In genomic region chr4:81039351-81040174, GRCh38 we compare ENCODE assay signal across 12 cellular contexts. TPM values are rescaled to one million over a fixed set of nuclear protein-coding genes. Genes with fewer than 3 reads are reported as not detected.
DNase-seq lines count a peak whose midpoint lies in the region; ATAC-seq and TF ChIP-seq lines count a peak whose summit lies in the region.
"Had no signal": no experiment of that assay in that cellular context is flagged by ENCODE, and none has a peak within 500 bp of the region (broad histone marks: within the 10 kb centered on the region; RNA-seq: fewer than 3 reads in every experiment).

No MANE protein-coding gene starts in this region.

- no peak overlapping the region for H3K27ac Mint-ChIP-seq in Calu3 (ENCODE audit: unreplicated experiment)
- H3K27ac Mint-ChIP-seq: activated CD4-positive, alpha-beta memory T cell treated with anti-CD3 and anti-CD28 coated beads, Interleukin-2, amount 10 ng/mL, durations not matched to agents 7 days and 5 days; activated T-helper 2 cell treated with anti-CD3 and anti-CD28 coated beads, Interferon-gamma antibody, Interleukin-2, Interleukin-4, amounts not matched to agents 10 μg/mL and 5 μg/mL and 100 μg/mL, durations not matched to agents 14 hours and 24 hours and 36 hours had no signal

- H3K36me3 Mint-ChIP-seq in Calu3 (ENCODE audit: insufficient read depth, unreplicated experiment): no peaks in the 10 kb centered on the region

- no peak for TF ChIP-seq POLR2A in body of pancreas (IDR thresholded peaks at IDR 0.05)

- CTCF ChIA-PET in Calu3 (lab: Charles Lee) (interaction anchor here (0.7 to 2.0 kb wide), 9 partner anchors 9 to 678 kb away, joined by 3 to 26 read pairs (median 6); partner anchors contain the start of gene BMP3), PC-3 (lab: Charles Lee) (interaction anchor here (0.6 to 1.9 kb wide), 7 partner anchors 9 to 677 kb away, joined by 3 to 10 read pairs (median 4); partner anchors contain the start of gene BMP3)

- peaks cover 18% of the 10 kb centered on the region for H3K4me1 Mint-ChIP-seq in Calu3 (ENCODE audit: low read depth, unreplicated experiment)
- H3K4me1 Mint-ChIP-seq: activated CD4-positive, alpha-beta memory T cell treated with anti-CD3 and anti-CD28 coated beads, Interleukin-2, amount 10 ng/mL, durations not matched to agents 7 days and 5 days had no signal

- H3K4me3 Mint-ChIP-seq in Calu3 (ENCODE audit: low read depth, unreplicated experiment): no peak overlapping the region
- H3K4me3 Mint-ChIP-seq: activated CD4-positive, alpha-beta memory T cell treated with anti-CD3 and anti-CD28 coated beads, Interleukin-2, amount 10 ng/mL, durations not matched to agents 7 days and 5 days had no signal

- H2AFZ ChIP-seq in GM23248: no peak overlapping the region
- H2AFZ ChIP-seq in PC-3 (ENCODE audit: low read length): no peak overlapping the region

- no peaks in the 10 kb centered on the region for H3K9me3 Mint-ChIP-seq in Calu3 (ENCODE audit: low read depth, unreplicated experiment)
- H3K9me3 Mint-ChIP-seq: activated CD4-positive, alpha-beta memory T cell treated with anti-CD3 and anti-CD28 coated beads, Interleukin-2, amount 10 ng/mL, durations not matched to agents 7 days and 5 days; activated T-helper 2 cell treated with anti-CD3 and anti-CD28 coated beads, Interferon-gamma antibody, Interleukin-2, Interleukin-4, amounts not matched to agents 10 μg/mL and 5 μg/mL and 100 μg/mL, durations not matched to agents 14 hours and 24 hours and 36 hours had no signal

- H3K9me2 ChIP-seq in GM23248 (ENCODE audit: insufficient read depth) (no peaks in the 10 kb centered on the region), PC-3 (replicated peaks; ENCODE audit: low read length) (no peaks in the 10 kb centered on the region)

- H3K27me3 ChIP-seq in GM23248 (replicated peaks; ENCODE audit: insufficient read depth): peaks cover 5% of the 10 kb centered on the region; the same call in 1 of the 2 replicates
- H3K27me3 ChIP-seq in PC-3 (ENCODE audit: low read length): no peaks in the 10 kb centered on the region
- no peaks in the 10 kb centered on the region for H3K27me3 ChIP-seq in body of pancreas

- no peak overlapping the region for H3K4me3 ChIP-seq in GM23248
- H3K4me3 ChIP-seq in PC-3 (ENCODE audit: low read length): no peak overlapping the region
- no peak overlapping the region for H3K4me3 ChIP-seq in body of pancreas

- H3K4me1 ChIP-seq in GM23248 (ENCODE audit: insufficient read depth): peaks cover 5% of the 10 kb centered on the region; the same call in 1 of the 2 replicates
- H3K4me1 ChIP-seq in PC-3 (ENCODE audit: insufficient read depth, low read length): peaks cover 14% of the 10 kb centered on the region
- no peaks in the 10 kb centered on the region for H3K4me1 ChIP-seq in body of pancreas

- 56 to 59% methylated on average over 5 of the region's 5 CpGs for WGBS in GM23248 (ENCODE audit: low coverage in 1 of 2, low lambda C conversion rate in 2 of 2, missing lambda C conversion rate in 2 of 2), 2 experiments
- WGBS in body of pancreas, 2 donors: 27 to 32% methylated on average over 5 of the region's 5 CpGs

- ATAC-seq in PC-3: peak; percentile 81
- ATAC-seq in Right ventricle myocardium inferior: no peak
- ATAC-seq in body of pancreas: no peak

- H3K79me2 ChIP-seq in GM23248 (ENCODE audit: insufficient read depth) (no peaks in the 10 kb centered on the region), PC-3 (ENCODE audit: low read length) (no peaks in the 10 kb centered on the region)

- no peak overlapping the region for H3K4me2 ChIP-seq in GM23248 (ENCODE audit: unreplicated experiment)
- H3K4me2 ChIP-seq in PC-3 (ENCODE audit: low read length): peak overlapping the region; percentile 44

- H3K27me3 Mint-ChIP-seq in Calu3 (ENCODE audit: unreplicated experiment): no peaks in the 10 kb centered on the region

- TF ChIP-seq CTCF in Calu3 (IDR thresholded peaks at IDR 0.05; ENCODE audit: unreplicated experiment) (no peak), PC-3 (conservative IDR thresholded peaks at IDR 0.05; ENCODE audit: low read depth, low read length) (no peak), body of pancreas (IDR thresholded peaks at IDR 0.05) (no peak)

- peak; percentile 43 for DNase-seq in Calu3
- peak; percentile 17 for DNase-seq in GM23248
- DNase-seq in PC-3: peak; percentile 47
- peak; percentile 50 for DNase-seq in kidney tubule cell (ENCODE audit: low spot score)
- no peak for DNase-seq in SHP77 (lab: John Stamatoyannopoulos, UW)
- DNase-seq in effector CD4-positive, alpha-beta T cell: no peak
- no peak for DNase-seq in Right ventricle myocardium inferior (ENCODE audit: missing footprints)
- DNase-seq in body of pancreas: no peak
- DNase-seq: activated CD4-positive, alpha-beta memory T cell treated with anti-CD3 and anti-CD28 coated beads, Interleukin-2, amount 10 ng/mL, durations not matched to agents 7 days and 5 days had no signal

- BruUV-seq in Calu3 (replicated peaks; lab: Mats Ljungman, UMichigan): no TSS peak
- BruUV-seq in PC-3 (replicated peaks; lab: Mats Ljungman, UMichigan): no TSS peak

- H3F3A ChIP-seq in GM23248 (ENCODE audit: insufficient read depth): no peaks in the 10 kb centered on the region
- no peaks in the 10 kb centered on the region for H3F3A ChIP-seq in PC-3 (ENCODE audit: low read length, unreplicated experiment)

- H4K20me1 ChIP-seq in GM23248 (ENCODE audit: insufficient read depth) (no peaks in the 10 kb centered on the region), PC-3 (ENCODE audit: low read length) (no peaks in the 10 kb centered on the region)

- no peaks in the 10 kb centered on the region for H3K9me3 ChIP-seq in GM23248 (ENCODE audit: low read depth)
- H3K9me3 ChIP-seq in PC-3 (ENCODE audit: low read length): no peaks in the 10 kb centered on the region
- no peaks in the 10 kb centered on the region for H3K9me3 ChIP-seq in body of pancreas

- H3K27ac ChIP-seq in GM23248: no peak overlapping the region
- H3K27ac ChIP-seq in PC-3 (ENCODE audit: low read length): no peak overlapping the region
- no peak overlapping the region for H3K27ac ChIP-seq in body of pancreas

- in situ Hi-C loops in GM23248 (cut with MboI): loop anchor here (10.0 kb wide), 1 partner anchor 675 kb away; no protein-coding TSS in a partner anchor

- no peaks in the 10 kb centered on the region for H3K36me3 ChIP-seq in GM23248 (ENCODE audit: low read depth)
- no peaks in the 10 kb centered on the region; the same call in 1 of the 2 replicates for H3K36me3 ChIP-seq in PC-3 (ENCODE audit: low read depth, low read length)
- no peaks in the 10 kb centered on the region for H3K36me3 ChIP-seq in body of pancreas (replicated peaks in 1 of 2; ENCODE audit: insufficient read depth in 1 of 2, low read depth in 2 of 2)

- intact Hi-C loops in Calu3 (cut with micrococcal nuclease; ENCODE audit: unreplicated experiment): loop anchor here (1.0 to 5.0 kb wide), 5 partner anchors 47 to 677 kb away; no protein-coding TSS in a partner anchor
- intact Hi-C loops in PC-3 (cut with micrococcal nuclease): loop anchor here (1.0 to 5.0 kb wide), 5 partner anchors 51 to 677 kb away; no protein-coding TSS in a partner anchor
- intact Hi-C loops in Right ventricle myocardium inferior (cut with DNase I): loop anchor here (5.0 kb wide), 1 partner anchor 672 kb away; no protein-coding TSS in a partner anchor
- intact Hi-C loops in body of pancreas (cut with DNase I): no loop called here

- H3K9ac ChIP-seq in GM23248 (no peak overlapping the region), PC-3 (ENCODE audit: low read length) (no peak overlapping the region)

- POLR2A ChIA-PET in PC-3 (lab: Charles Lee; ENCODE audit: unreplicated experiment): interaction anchor here (0.6 to 0.7 kb wide), 4 partner anchors 9 to 677 kb away, joined by 3 to 5 read pairs (median 4); partner anchors contain the start of gene BMP3

RNA-seq across cellular contexts. Expression of gene BMP3, which starts 9.1 kb away (rescaled TPM):
- total RNA-seq in Calu3 (2022): 0.10 and 0.17 TPM in 2 replicates
- under 0.01 and 0.11 TPM in 2 replicates for total RNA-seq in GM23248 (2014; rRNA removed; shearing (Covaris generic))
- not detected in 2 replicates for polyA plus RNA-seq in GM23248 (2016; fragmentation: Nextera tagmentation; extraction: Ambion mirVana)
- total RNA-seq in PC-3 (2014; rRNA removed): 1.5 and 1.8 TPM in 2 replicates
- total RNA-seq in Right ventricle myocardium inferior: not detected
- total RNA-seq in body of pancreas: under 1 TPM in 1 of 2 donors, not detected in 1; 0.26 TPM
- total RNA-seq: activated CD4-positive, alpha-beta memory T cell treated with anti-CD3 and anti-CD28 coated beads, Interleukin-2, amount 10 ng/mL, durations not matched to agents 7 days and 5 days; activated T-helper 2 cell treated with anti-CD3 and anti-CD28 coated beads, Interferon-gamma antibody, Interleukin-2, Interleukin-4, amounts not matched to agents 10 μg/mL and 5 μg/mL and 100 μg/mL, durations not matched to agents 14 hours and 24 hours and 36 hours; fibroblast of villous mesenchyme; pulmonary artery endothelial cell had no signal

Comparison
In these comparisons a context has a peak if more than half of its experiments do, and no peak if none do; other contexts are left out.
1. DNase-seq: peak in Calu3 (single experiment), GM23248 (single experiment), PC-3 (single experiment) and kidney tubule cell (single experiment); none in SHP77 (0 of 2), effector CD4-positive, alpha-beta T cell (single experiment), Right ventricle myocardium inferior (single experiment) and body of pancreas (0 of 4).